ENCODE assay signal across 1 cellular context in the genomic region with DNA sequence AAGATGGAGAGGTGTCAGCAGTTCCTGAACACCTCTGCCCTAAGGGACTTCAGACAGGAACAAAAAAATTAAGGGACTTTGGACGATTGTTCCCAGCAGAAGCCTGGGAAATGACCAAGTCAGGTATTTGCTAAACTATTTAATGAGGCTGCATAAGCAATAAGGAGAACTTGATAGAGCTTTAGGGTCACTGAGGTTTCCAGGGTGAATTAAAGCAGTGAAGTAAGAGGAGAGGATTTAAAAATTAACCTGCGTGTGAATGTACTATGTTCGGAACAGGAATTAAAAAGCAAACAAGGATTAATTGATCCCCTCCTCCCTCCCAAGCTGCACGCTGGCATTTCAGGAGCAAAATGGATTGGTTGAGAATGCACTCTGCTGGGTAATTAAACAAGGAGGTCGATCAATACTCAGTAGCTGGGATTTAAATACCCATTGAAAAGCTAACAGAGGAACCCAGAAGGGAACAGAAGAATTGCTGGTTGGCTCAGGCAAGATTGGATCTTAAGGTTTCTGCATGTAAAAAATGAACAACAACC.
TF ChIP-seq lines count a peak whose summit lies in the region.

No MANE protein-coding gene starts in this region.

TF ChIP-seq in GM23338, 12 proteins besides CTCF, POLR2A, EP300 and RAD21 (continued from another document):
- no peak for TF ChIP-seq ZNF462 (CRISPR knock-in tag; IDR thresholded peaks at IDR 0.05)
- TF ChIP-seq EZH2phosphoT487 (IDR thresholded peaks at IDR 0.05; ENCODE audit: unreplicated experiment) = no peak
- no peak for TF ChIP-seq CREB1 (CRISPR knock-in tag; IDR thresholded peaks at IDR 0.05; ENCODE audit: low read depth)
- TF ChIP-seq EZH2 (IDR thresholded peaks at IDR 0.05; ENCODE audit: low read depth, unreplicated experiment) = no peak
- no peak for TF ChIP-seq ZNF114 (CRISPR knock-in tag; IDR thresholded peaks at IDR 0.05)
- no peak for TF ChIP-seq ETS1 (IDR thresholded peaks at IDR 0.05)
- no peak for TF ChIP-seq REST (IDR thresholded peaks at IDR 0.05; ENCODE audit: unreplicated experiment)
- no peak for TF ChIP-seq NANOG (IDR thresholded peaks at IDR 0.05; ENCODE audit: borderline replicate concordance)
- TF ChIP-seq STAT1 (IDR thresholded peaks at IDR 0.05; ENCODE audit: unreplicated experiment) = no peak
- no peak for TF ChIP-seq JUNB (IDR thresholded peaks at IDR 0.05; ENCODE audit: unreplicated experiment)
